ENCODE assay signal across 8 cellular contexts in genomic region chr10:93462881-93463280, GRCh38. TPM values are rescaled to one million over a fixed set of nuclear protein-coding genes. Genes with fewer than 3 reads are reported as not detected.
A peak's percentile ranks its signal among the peaks of the same experiment; 100 is the strongest.
DNase-seq lines count a peak whose midpoint lies in the region; ATAC-seq and TF ChIP-seq lines count a peak whose summit lies in the region.

No MANE protein-coding gene starts in this region.

- no peaks in the 10 kb centered on the region for H3K27me3 Mint-ChIP-seq in MCF 10A (ENCODE audit: insufficient read depth, unreplicated experiment)

- peaks cover 32% of the 10 kb centered on the region for H3K36me3 Mint-ChIP-seq in MCF 10A (ENCODE audit: insufficient read depth, unreplicated experiment)

- peaks cover 70% of the 10 kb centered on the region for H3K4me1 Mint-ChIP-seq in MCF 10A (ENCODE audit: insufficient read depth, unreplicated experiment)

- BruUV-seq in MCF 10A (replicated peaks; lab: Mats Ljungman, UMichigan), result no TSS peak

- no peaks in the 10 kb centered on the region for H3K9me3 Mint-ChIP-seq in MCF 10A (ENCODE audit: unreplicated experiment)

- peak overlapping the region; percentile 95 for H3K27ac Mint-ChIP-seq in MCF 10A (ENCODE audit: low read depth, unreplicated experiment)

- POLR2A ChIA-PET in MCF 10A (lab: Yijun Ruan, JAX), result interaction anchor here (0.7 to 39.8 kb wide), 5 partner anchors 5 to 896 kb away, joined by 3 to 2342 read pairs (median 93); partner anchors contain the start of gene MYOF

- CTCF ChIA-PET in MCF 10A (lab: Yijun Ruan, JAX), result interaction anchor here (0.6 to 18.2 kb wide), 11 partner anchors 13 to 92 kb away, joined by 3 to 178 read pairs (median 3); partner anchors contain the start of gene MYOF

- DNase-seq in DMS153 (lab: John Stamatoyannopoulos, UW) (peak; percentile 85), NCI-H510A treated with DMSO at 0.1 percent for 48 hours (lab: John Stamatoyannopoulos, UW) (peak; percentile 90), MCF 10A (ENCODE audit: unreplicated experiment) (peak; percentile 83), posterior vena cava (ENCODE audit: low spot score) (peak; percentile 85), activated gamma-delta T cell treated with Interleukin-2 at 50 U/mL for 16 hours (no peak)

- no peak for TF ChIP-seq CTCF in MCF 10A (IDR thresholded peaks at IDR 0.05; ENCODE audit: unreplicated experiment)

- intact Hi-C loops in MCF 10A (cut with micrococcal nuclease) (no loop called here), posterior vena cava (cut with DNase I) (no loop called here)

- no peak for ATAC-seq in HG03457 (IDR thresholded peaks at IDR 0.05; ENCODE audit: unreplicated experiment)
- ATAC-seq in HG02763 (IDR thresholded peaks at IDR 0.05; ENCODE audit: unreplicated experiment), result no peak
- ATAC-seq in HG03442 (IDR thresholded peaks at IDR 0.05; ENCODE audit: unreplicated experiment), result no peak

- H3K4me3 Mint-ChIP-seq in MCF 10A (ENCODE audit: unreplicated experiment), result peak overlapping the region; percentile 66

RNA-seq across cellular contexts. Expression of gene MYOF, which starts 19.3 kb away (rescaled TPM):
- total RNA-seq in MCF 10A (2022), result 167 and 181 TPM in 2 replicates
- total RNA-seq in posterior vena cava, result 100 to 1,000 TPM; 182 to 227 TPM

RNA-seq across cellular contexts. Expression of gene CEP55, which starts 33.5 kb away (rescaled TPM):
- total RNA-seq in MCF 10A (2022) (25.2 and 39.4 TPM in 2 replicates), posterior vena cava (1 to 10 TPM in 1 of 2 donors, under 1 TPM in 1; 0.48 to 1.1 TPM)

Comparison
In these comparisons a context has a peak if more than half of its experiments do, and no peak if none do; other contexts are left out.
1. RNA of gene CEP55, which starts 33.5 kb away (total RNA-seq): 25.2 to 39.4 TPM in MCF 10A; 0.48 to 1.1 TPM in posterior vena cava; every median in the first group is over 10 times any median in the second.